ENCODE assay signal across 1 cellular context in the genomic region with DNA sequence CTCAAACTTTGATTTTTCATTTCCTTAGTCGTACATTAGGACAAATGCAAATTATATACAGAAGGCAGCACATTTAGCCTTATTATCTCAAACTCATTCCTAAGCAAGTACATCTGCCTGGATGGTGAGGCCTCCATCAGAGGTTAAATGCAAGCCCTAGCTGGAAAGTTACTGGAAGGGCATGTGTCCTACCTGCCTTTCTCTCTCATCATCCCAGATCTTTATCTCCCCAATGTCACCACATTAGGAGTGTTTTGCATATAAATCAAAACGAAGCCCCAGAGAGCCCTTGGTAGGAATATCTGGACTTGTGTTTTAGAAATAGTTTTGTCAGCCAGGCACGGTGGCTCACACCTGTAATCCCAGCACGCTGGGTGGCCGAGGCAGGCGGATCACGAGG.
TF ChIP-seq lines count a peak whose summit lies in the region.

No MANE protein-coding gene starts in this region.

TF ChIP-seq in WTC11, 78 proteins besides CTCF, POLR2A, EP300 and RAD21 (continued from another document):
- TF ChIP-seq, protein P1, sequence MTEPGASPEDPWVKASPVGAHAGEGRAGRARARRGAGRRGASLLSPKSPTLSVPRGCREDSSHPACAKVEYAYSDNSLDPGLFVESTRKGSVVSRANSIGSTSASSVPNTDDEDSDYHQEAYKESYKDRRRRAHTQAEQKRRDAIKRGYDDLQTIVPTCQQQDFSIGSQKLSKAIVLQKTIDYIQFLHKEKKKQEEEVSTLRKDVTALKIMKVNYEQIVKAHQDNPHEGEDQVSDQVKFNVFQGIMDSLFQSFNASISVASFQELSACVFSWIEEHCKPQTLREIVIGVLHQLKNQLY (CRISPR knock-in tag; IDR thresholded peaks at IDR 0.05), result no peak
- TF ChIP-seq NR2C2 (CRISPR knock-in tag; IDR thresholded peaks at IDR 0.05), result no peak
- no peak for TF ChIP-seq NR3C1 (CRISPR knock-in tag; conservative IDR thresholded peaks at IDR 0.05; ENCODE audit: low read depth)
- TF ChIP-seq TEAD4 (CRISPR knock-in tag; IDR thresholded peaks at IDR 0.05), result no peak
- TF ChIP-seq MYBL2 (CRISPR knock-in tag; IDR thresholded peaks at IDR 0.05), result no peak
- TF ChIP-seq IRF2 (CRISPR knock-in tag; IDR thresholded peaks at IDR 0.05; ENCODE audit: borderline replicate concordance, low read depth), result no peak
- no peak for TF ChIP-seq TP53 (CRISPR knock-in tag; IDR thresholded peaks at IDR 0.05)
- TF ChIP-seq, protein P2, sequence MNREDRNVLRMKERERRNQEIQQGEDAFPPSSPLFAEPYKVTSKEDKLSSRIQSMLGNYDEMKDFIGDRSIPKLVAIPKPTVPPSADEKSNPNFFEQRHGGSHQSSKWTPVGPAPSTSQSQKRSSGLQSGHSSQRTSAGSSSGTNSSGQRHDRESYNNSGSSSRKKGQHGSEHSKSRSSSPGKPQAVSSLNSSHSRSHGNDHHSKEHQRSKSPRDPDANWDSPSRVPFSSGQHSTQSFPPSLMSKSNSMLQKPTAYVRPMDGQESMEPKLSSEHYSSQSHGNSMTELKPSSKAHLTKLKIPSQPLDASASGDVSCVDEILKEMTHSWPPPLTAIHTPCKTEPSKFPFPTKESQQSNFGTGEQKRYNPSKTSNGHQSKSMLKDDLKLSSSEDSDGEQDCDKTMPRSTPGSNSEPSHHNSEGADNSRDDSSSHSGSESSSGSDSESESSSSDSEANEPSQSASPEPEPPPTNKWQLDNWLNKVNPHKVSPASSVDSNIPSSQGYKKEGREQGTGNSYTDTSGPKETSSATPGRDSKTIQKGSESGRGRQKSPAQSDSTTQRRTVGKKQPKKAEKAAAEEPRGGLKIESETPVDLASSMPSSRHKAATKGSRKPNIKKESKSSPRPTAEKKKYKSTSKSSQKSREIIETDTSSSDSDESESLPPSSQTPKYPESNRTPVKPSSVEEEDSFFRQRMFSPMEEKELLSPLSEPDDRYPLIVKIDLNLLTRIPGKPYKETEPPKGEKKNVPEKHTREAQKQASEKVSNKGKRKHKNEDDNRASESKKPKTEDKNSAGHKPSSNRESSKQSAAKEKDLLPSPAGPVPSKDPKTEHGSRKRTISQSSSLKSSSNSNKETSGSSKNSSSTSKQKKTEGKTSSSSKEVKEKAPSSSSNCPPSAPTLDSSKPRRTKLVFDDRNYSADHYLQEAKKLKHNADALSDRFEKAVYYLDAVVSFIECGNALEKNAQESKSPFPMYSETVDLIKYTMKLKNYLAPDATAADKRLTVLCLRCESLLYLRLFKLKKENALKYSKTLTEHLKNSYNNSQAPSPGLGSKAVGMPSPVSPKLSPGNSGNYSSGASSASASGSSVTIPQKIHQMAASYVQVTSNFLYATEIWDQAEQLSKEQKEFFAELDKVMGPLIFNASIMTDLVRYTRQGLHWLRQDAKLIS (CRISPR knock-in tag; IDR thresholded peaks at IDR 0.05; ENCODE audit: borderline replicate concordance), result no peak
- no peak for TF ChIP-seq GTF2I (CRISPR knock-in tag; conservative IDR thresholded peaks at IDR 0.05)
- TF ChIP-seq, protein P3, sequence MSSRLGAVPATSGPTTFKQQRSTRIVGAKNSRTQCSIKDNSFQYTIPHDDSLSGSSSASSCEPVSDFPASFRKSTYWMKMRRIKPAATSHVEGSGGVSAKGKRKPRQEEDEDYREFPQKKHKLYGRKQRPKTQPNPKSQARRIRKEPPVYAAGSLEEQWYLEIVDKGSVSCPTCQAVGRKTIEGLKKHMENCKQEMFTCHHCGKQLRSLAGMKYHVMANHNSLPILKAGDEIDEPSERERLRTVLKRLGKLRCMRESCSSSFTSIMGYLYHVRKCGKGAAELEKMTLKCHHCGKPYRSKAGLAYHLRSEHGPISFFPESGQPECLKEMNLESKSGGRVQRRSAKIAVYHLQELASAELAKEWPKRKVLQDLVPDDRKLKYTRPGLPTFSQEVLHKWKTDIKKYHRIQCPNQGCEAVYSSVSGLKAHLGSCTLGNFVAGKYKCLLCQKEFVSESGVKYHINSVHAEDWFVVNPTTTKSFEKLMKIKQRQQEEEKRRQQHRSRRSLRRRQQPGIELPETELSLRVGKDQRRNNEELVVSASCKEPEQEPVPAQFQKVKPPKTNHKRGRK (CRISPR knock-in tag; IDR thresholded peaks at IDR 0.05; ENCODE audit: borderline replicate concordance), result no peak
- no peak for TF ChIP-seq SOX15 (CRISPR knock-in tag; IDR thresholded peaks at IDR 0.05)
